In the genomic region with DNA sequence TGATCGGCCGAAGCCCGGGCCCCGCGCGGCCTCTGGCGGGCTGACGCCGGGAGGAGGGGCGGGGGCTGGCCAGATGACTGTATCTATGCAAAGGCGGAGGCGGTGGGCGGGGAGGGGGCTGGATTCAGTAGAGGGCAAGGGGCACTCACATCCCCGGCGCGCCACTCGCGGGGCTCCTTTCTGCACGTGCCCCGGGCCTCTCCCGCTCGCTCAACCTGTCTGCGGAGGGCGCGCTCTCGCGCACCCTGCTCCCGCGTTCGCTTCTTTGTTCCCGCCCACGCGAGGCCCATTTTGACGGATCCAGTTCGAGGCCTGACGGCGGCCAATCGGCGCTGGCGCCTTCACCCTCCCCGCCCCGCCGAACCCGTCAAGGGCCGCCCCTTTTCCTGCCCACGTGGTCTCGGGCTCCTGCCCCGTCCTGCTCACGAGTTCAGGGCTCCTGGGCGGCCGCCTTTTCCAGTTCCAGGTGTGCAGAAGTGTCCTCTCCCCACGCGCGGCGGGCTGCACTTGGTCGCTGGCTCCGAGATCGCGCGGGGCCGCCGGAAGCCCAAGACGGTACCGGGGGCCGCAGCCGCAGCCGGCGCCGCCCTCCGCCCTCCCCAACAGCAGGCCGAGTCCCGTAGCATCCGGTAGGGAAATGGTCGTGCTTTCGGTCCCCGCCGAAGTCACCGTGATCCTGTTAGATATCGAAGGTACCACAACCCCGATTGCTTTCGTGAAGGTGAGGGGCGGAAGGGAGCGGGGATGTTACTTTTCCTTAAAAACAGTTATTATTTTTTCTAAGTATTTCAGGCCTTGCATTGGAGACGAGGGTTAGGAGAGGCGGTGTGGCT, we compare ENCODE assay signal across 8 cellular contexts. TPM values are rescaled to one million over a fixed set of nuclear protein-coding genes. Genes with fewer than 3 reads are reported as not detected.
A peak's percentile ranks its signal among the peaks of the same experiment; 100 is the strongest.
DNase-seq lines count a peak whose midpoint lies in the region; ATAC-seq and TF ChIP-seq lines count a peak whose summit lies in the region.

A gene (plus strand): TSS at position 398 of the 833 bp plus-strand sequence. CDS start 240 bp downstream, at position 638.
A gene (minus strand): TSS at position 270 of the 833 bp plus-strand sequence. CDS start 772 bp downstream, outside the sequence.

- H3K9me3 ChIP-seq in HUES64 (ENCODE audit: insufficient read depth, low read depth, low read length) (no peaks in the 10 kb centered on the region), OCI-LY1 (ENCODE audit: low read length) (no peaks in the 10 kb centered on the region)

- H3K79me2 ChIP-seq in OCI-LY1 (ENCODE audit: insufficient read depth, low read length): peaks cover 69% of the 10 kb centered on the region

- H3K27me3 Mint-ChIP-seq in Calu3 (ENCODE audit: unreplicated experiment): peaks cover 9% of the 10 kb centered on the region
- peaks cover 22% of the 10 kb centered on the region for H3K27me3 Mint-ChIP-seq in endothelial cell (ENCODE audit: unreplicated experiment)

- no TSS peak for BruUV-seq in Calu3 (replicated peaks; lab: Mats Ljungman, UMichigan)

- H3K9me2 ChIP-seq in OCI-LY1 (ENCODE audit: low read depth, low read length): no peaks in the 10 kb centered on the region

- H3K27me3 ChIP-seq in HUES64 (ENCODE audit: insufficient read depth, low read length) (no peaks in the 10 kb centered on the region), OCI-LY1 (ENCODE audit: insufficient read depth, low read length) (no peaks in the 10 kb centered on the region)

- peaks cover 24% of the 10 kb centered on the region for H3K4me1 ChIP-seq in HUES64 (ENCODE audit: insufficient read depth, low read length)
- H3K4me1 ChIP-seq in OCI-LY1 (ENCODE audit: insufficient read depth, low read length, severe bottlenecking): peaks cover 39% of the 10 kb centered on the region

- peak; percentile 69 for ATAC-seq in GM21447 (IDR thresholded peaks at IDR 0.05; ENCODE audit: unreplicated experiment)

- WGBS in HUES64: under 1% methylated on average over 83 of the region's 85 CpGs

- CTCF ChIA-PET in Calu3 (lab: Charles Lee): no interaction called here

- no peak for TF ChIP-seq CTCF in Calu3 (IDR thresholded peaks at IDR 0.05; ENCODE audit: unreplicated experiment)
- TF ChIP-seq CTCF in OCI-LY1 (IDR thresholded peaks at IDR 0.05; ENCODE audit: low read length): no peak
- TF ChIP-seq CTCF in endothelial cell (IDR thresholded peaks at IDR 0.05; ENCODE audit: unreplicated experiment): no peak

- H3K4me3 Mint-ChIP-seq in Calu3 (ENCODE audit: low read depth, unreplicated experiment) (peak within 1 kb of the TSS; percentile 99), endothelial cell (ENCODE audit: unreplicated experiment) (peak within 1 kb of the TSS; percentile 99)

- peaks cover 17% of the 10 kb centered on the region for H4K20me1 ChIP-seq in OCI-LY1 (ENCODE audit: insufficient read depth, low read length)

- H3K4me1 Mint-ChIP-seq in Calu3 (ENCODE audit: low read depth, unreplicated experiment) (peaks cover 15% of the 10 kb centered on the region), endothelial cell (ENCODE audit: unreplicated experiment) (peaks cover 49% of the 10 kb centered on the region)

- peak within 1 kb of the TSS; percentile 86 for H3K4me2 ChIP-seq in OCI-LY1 (ENCODE audit: low read length)

- H3K9ac ChIP-seq in HUES64 (ENCODE audit: low read depth, low read length) (peak within 1 kb of the TSS; percentile 100), OCI-LY1 (ENCODE audit: low read length) (peak within 1 kb of the TSS; percentile 99)

- H3F3A ChIP-seq in OCI-LY1 (ENCODE audit: insufficient read depth, low read length): peaks cover 8% of the 10 kb centered on the region; the same call in 1 of the 2 replicates

- H3K27ac ChIP-seq in HUES64 (ENCODE audit: low read depth, low read length) (peak within 1 kb of the TSS; percentile 100), OCI-LY1 (ENCODE audit: low read depth, low read length, poor library complexity, severe bottlenecking) (peak within 1 kb of the TSS; percentile 93)

- H3K4me3 ChIP-seq in HUES64 (ENCODE audit: low read length) (peak within 1 kb of the TSS; percentile 100), OCI-LY1 (ENCODE audit: low read depth, low read length, poor library complexity, severe bottlenecking) (peak within 1 kb of the TSS; percentile 99)

- peak; percentile 95 for DNase-seq in Calu3
- peak; percentile 99 for DNase-seq in activated CD8-positive, alpha-beta memory T cell treated with anti-CD3 and anti-CD28 coated beads, Interleukin-2, amount 50 U/mL, for 4 hours
- peak; percentile 96 for DNase-seq in endothelial cell (ENCODE audit: low spot score)
- DNase-seq in middle frontal gyrus (ENCODE audit: extremely low spot score, low spot score): peak; percentile 89
- DNase-seq in stimulated activated CD8-positive, alpha-beta memory T cell treated with anti-CD3 and anti-CD28 coated beads, Interleukin-2, amount 100 ng/mL, for 48 hours (ENCODE audit: low read depth in 2 of 2): peak; percentile 99

- H3K36me3 Mint-ChIP-seq in Calu3 (ENCODE audit: insufficient read depth, unreplicated experiment) (peaks cover 70% of the 10 kb centered on the region), endothelial cell (ENCODE audit: low read depth, unreplicated experiment) (peaks cover 34% of the 10 kb centered on the region)

- H3K27ac Mint-ChIP-seq in Calu3 (ENCODE audit: unreplicated experiment): peak within 1 kb of the TSS; percentile 99
- peak within 1 kb of the TSS; percentile 98 for H3K27ac Mint-ChIP-seq in endothelial cell (ENCODE audit: unreplicated experiment)

- H2AFZ ChIP-seq in OCI-LY1 (ENCODE audit: low read length): no peak within 1 kb of the TSS

- H3K9me3 Mint-ChIP-seq in Calu3 (ENCODE audit: low read depth, unreplicated experiment) (no peaks in the 10 kb centered on the region), endothelial cell (ENCODE audit: unreplicated experiment) (no peaks in the 10 kb centered on the region)

- H3K36me3 ChIP-seq in HUES64 (ENCODE audit: insufficient read depth, low read length) (peaks cover 52% of the 10 kb centered on the region), OCI-LY1 (ENCODE audit: insufficient read depth, low read length) (peaks cover 58% of the 10 kb centered on the region)

- intact Hi-C loops in Calu3 (cut with micrococcal nuclease; ENCODE audit: unreplicated experiment): no loop called here

RNA-seq across cellular contexts. Expression of the first gene that starts in this region (rescaled TPM):
- total RNA-seq in Calu3 (2022): 43.3 and 43.6 TPM in 2 replicates
- polyA plus RNA-seq in HUES64 (2013, experiment 1 of 2): 70.7 TPM
- polyA plus RNA-seq in HUES64 (2013, experiment 2 of 2): 70.8 TPM
- total RNA-seq in endothelial cell (ENCODE audit: unreplicated experiment): 37.1 TPM

RNA-seq across cellular contexts. Expression of the second gene that starts in this region (rescaled TPM):
- total RNA-seq in Calu3 (2022) (180 and 198 TPM in 2 replicates), endothelial cell (ENCODE audit: unreplicated experiment) (374 TPM)
- 382 TPM for polyA plus RNA-seq in HUES64 (2013, experiment 1 of 2)
- polyA plus RNA-seq in HUES64 (2013, experiment 2 of 2): 380 TPM

Comparison
In these comparisons a context has a peak if more than half of its experiments do, and no peak if none do; other contexts are left out.
1. Peak in every context shown above with its lines: DNase-seq, ATAC-seq, H3K4me3 ChIP-seq and H3K27ac ChIP-seq.